8 cellular contexts compared by ENCODE assay signal in the genomic region with DNA sequence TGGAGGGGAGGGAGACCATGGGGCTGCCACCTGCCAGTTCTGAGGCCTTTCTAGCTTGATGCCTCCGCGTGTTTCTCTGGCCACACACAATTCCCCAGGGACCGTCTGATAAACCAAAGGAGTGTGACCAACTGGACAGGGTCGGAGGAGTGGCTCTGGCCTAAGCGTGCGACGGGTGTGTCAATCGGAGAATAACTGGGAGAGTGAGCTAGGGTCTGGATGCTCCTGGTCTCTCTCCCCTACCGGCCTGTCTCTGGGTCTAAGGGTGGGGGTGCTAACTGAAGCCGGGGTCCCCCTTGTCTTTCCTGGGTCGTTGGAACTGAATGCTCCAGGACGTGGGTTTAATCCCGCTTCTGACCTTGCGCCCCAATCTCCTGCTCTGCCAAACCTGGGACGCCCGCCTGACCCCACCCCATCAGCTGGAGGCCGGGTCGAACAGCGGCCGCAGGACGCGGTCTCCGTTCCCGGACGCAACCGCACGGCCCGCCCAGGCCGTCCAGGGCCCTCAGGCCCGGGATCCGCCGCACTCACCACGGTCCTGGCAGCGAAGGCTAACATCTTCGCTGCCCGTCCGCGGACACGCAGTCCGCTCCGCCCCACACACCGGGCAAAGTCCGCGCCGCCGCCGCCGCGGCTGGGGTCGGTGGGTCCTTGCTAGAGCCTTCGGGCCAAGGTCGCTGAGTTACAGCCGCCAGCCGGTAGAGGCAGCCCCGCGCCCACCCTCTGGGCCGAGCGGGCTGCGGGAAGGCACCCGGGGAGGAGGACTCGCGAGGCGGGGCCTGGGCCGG. TPM values are rescaled to one million over a fixed set of nuclear protein-coding genes. Genes with fewer than 3 reads are reported as not detected.
A peak's percentile ranks its signal among the peaks of the same experiment; 100 is the strongest.
DNase-seq lines count a peak whose midpoint lies in the region; ATAC-seq and TF ChIP-seq lines count a peak whose summit lies in the region.

No MANE protein-coding gene starts in this region.

- intact Hi-C loops in activated CD4-positive, alpha-beta T cell treated with anti-CD3 and anti-CD28 coated beads for 36 hours (cut with DNase I, micrococcal nuclease): loop anchor here (1.0 to 2.0 kb wide), 15 partner anchors 29 to 950 kb away; a partner anchor contains a TSS

- H3K36me3 Mint-ChIP-seq in activated CD4-positive, alpha-beta T cell treated with anti-CD3 and anti-CD28 coated beads for 36 hours (ENCODE audit: low read depth): no peaks in the 10 kb centered on the region
- H3K36me3 Mint-ChIP-seq in activated T-cell treated with anti-CD3 and anti-CD28 coated beads, Interleukin-2, amount 50 U/mL, for 4 hours (ENCODE audit: insufficient read depth): peaks cover 1% of the 10 kb centered on the region
- no peaks in the 10 kb centered on the region for H3K36me3 Mint-ChIP-seq in glutamatergic neuron (ENCODE audit: unreplicated experiment)

- no peaks in the 10 kb centered on the region for H3K9me3 ChIP-seq in Karpas-422 (ENCODE audit: low read length)

- peak overlapping the region; percentile 93 for H3K4me3 Mint-ChIP-seq in activated CD4-positive, alpha-beta T cell treated with anti-CD3 and anti-CD28 coated beads for 36 hours
- peak overlapping the region; percentile 55 for H3K4me3 Mint-ChIP-seq in activated T-cell treated with anti-CD3 and anti-CD28 coated beads, Interleukin-2, amount 50 U/mL, for 4 hours
- H3K4me3 Mint-ChIP-seq in glutamatergic neuron (ENCODE audit: unreplicated experiment): peak overlapping the region; percentile 83

- H3K4me2 ChIP-seq in Karpas-422 (ENCODE audit: low read depth, low read length, poor library complexity, severe bottlenecking): no peak overlapping the region

- H2AFZ ChIP-seq in Karpas-422 (ENCODE audit: low read length): no peak overlapping the region

- no peaks in the 10 kb centered on the region for H3K27me3 Mint-ChIP-seq in activated CD4-positive, alpha-beta T cell treated with anti-CD3 and anti-CD28 coated beads for 36 hours
- no peaks in the 10 kb centered on the region for H3K27me3 Mint-ChIP-seq in activated T-cell treated with anti-CD3 and anti-CD28 coated beads, Interleukin-2, amount 50 U/mL, for 4 hours (ENCODE audit: low read depth)
- H3K27me3 Mint-ChIP-seq in glutamatergic neuron (ENCODE audit: unreplicated experiment): peaks cover 12% of the 10 kb centered on the region

- H3K9ac ChIP-seq in Karpas-422 (ENCODE audit: low read length): no peak overlapping the region

- H3K27ac ChIP-seq in Karpas-422 (ENCODE audit: low read length): no peak overlapping the region

- peaks cover 34% of the 10 kb centered on the region for H3K4me1 Mint-ChIP-seq in activated CD4-positive, alpha-beta T cell treated with anti-CD3 and anti-CD28 coated beads for 36 hours
- H3K4me1 Mint-ChIP-seq in activated T-cell treated with anti-CD3 and anti-CD28 coated beads, Interleukin-2, amount 50 U/mL, for 4 hours (ENCODE audit: low read depth): peaks cover 25% of the 10 kb centered on the region
- peaks cover 13% of the 10 kb centered on the region for H3K4me1 Mint-ChIP-seq in glutamatergic neuron (ENCODE audit: low read depth, unreplicated experiment)

- no peak for DNase-seq in activated CD4-positive, alpha-beta T cell treated with anti-CD3 and anti-CD28 coated beads for 36 hours
- no peak for DNase-seq in activated CD4-positive, alpha-beta T cell treated with anti-CD3 and anti-CD28 coated beads, Interleukin-2, amount 50 U/mL, for 4 hours
- no peak for DNase-seq in activated T-cell treated with anti-CD3 and anti-CD28 coated beads, Interleukin-2, amount 50 U/mL, for 4 hours
- DNase-seq in glutamatergic neuron (peak; percentile 73), pons (ENCODE audit: low spot score) (peak; percentile 25), Karpas-422 (no peak)
- no peak for DNase-seq in stimulated activated naive CD4-positive, alpha-beta T cell (lab: John Stamatoyannopoulos, UW)

- CTCF ChIA-PET in activated CD4-positive, alpha-beta T cell treated with anti-CD3 and anti-CD28 coated beads for 36 hours (lab: Charles Lee): interaction anchor here (1.2 to 1.5 kb wide), 2 partner anchors 29 to 30 kb away, joined by 3 to 4 read pairs; no protein-coding TSS in a partner anchor

- H4K20me1 ChIP-seq in Karpas-422 (ENCODE audit: insufficient read depth, low read depth, low read length): no peaks in the 10 kb centered on the region

- POLR2A ChIA-PET in activated CD4-positive, alpha-beta T cell treated with anti-CD3 and anti-CD28 coated beads for 36 hours (lab: Charles Lee): no interaction called here

- no peaks in the 10 kb centered on the region for H3K9me2 ChIP-seq in Karpas-422 (replicated peaks; ENCODE audit: insufficient read depth, low read length)

- H3K36me3 ChIP-seq in Karpas-422 (ENCODE audit: insufficient read depth, low read length): no peaks in the 10 kb centered on the region

- no peaks in the 10 kb centered on the region for H3K27me3 ChIP-seq in Karpas-422 (ENCODE audit: low read length)

- no peak overlapping the region for H3K4me3 ChIP-seq in Karpas-422 (ENCODE audit: low read length)

- no peak for ATAC-seq in activated CD4-positive, alpha-beta T cell treated with anti-CD3 and anti-CD28 coated beads for 36 hours
- peak; percentile 25 for ATAC-seq in HG03378 (IDR thresholded peaks at IDR 0.05; ENCODE audit: unreplicated experiment)
- ATAC-seq in activated T-cell treated with anti-CD3 and anti-CD28 coated beads, Interleukin-2, amount 50 U/mL, for 4 hours: no peak

- H3K9me3 Mint-ChIP-seq in activated CD4-positive, alpha-beta T cell treated with anti-CD3 and anti-CD28 coated beads for 36 hours (ENCODE audit: low read depth): no peaks in the 10 kb centered on the region
- no peaks in the 10 kb centered on the region for H3K9me3 Mint-ChIP-seq in activated T-cell treated with anti-CD3 and anti-CD28 coated beads, Interleukin-2, amount 50 U/mL, for 4 hours
- H3K9me3 Mint-ChIP-seq in glutamatergic neuron (ENCODE audit: unreplicated experiment): peaks cover 5% of the 10 kb centered on the region

- H3K4me1 ChIP-seq in Karpas-422 (ENCODE audit: low read length): peaks cover 29% of the 10 kb centered on the region

- TF ChIP-seq CTCF in glutamatergic neuron (IDR thresholded peaks at IDR 0.05; ENCODE audit: partially characterized antibody, unreplicated experiment): peak; percentile 23

- H3K79me2 ChIP-seq in Karpas-422 (ENCODE audit: low read length): peaks cover 38% of the 10 kb centered on the region

- no peak overlapping the region for H3K27ac Mint-ChIP-seq in activated CD4-positive, alpha-beta T cell treated with anti-CD3 and anti-CD28 coated beads for 36 hours
- H3K27ac Mint-ChIP-seq in glutamatergic neuron (ENCODE audit: unreplicated experiment): peak overlapping the region; percentile 94

RNA-seq across cellular contexts. Expression of a gene that starts 0.4 kb away (rescaled TPM):
- 10 to 100 TPM; 13.2 to 18.9 TPM for total RNA-seq in activated CD4-positive, alpha-beta T cell treated with anti-CD3 and anti-CD28 coated beads for 36 hours
- 1 to 10 TPM; 3.4 to 5.2 (median 5.2) TPM for total RNA-seq in activated T-cell treated with anti-CD3 and anti-CD28 coated beads, Interleukin-2, amount 50 U/mL, for 4 hours
- 95.8 TPM for total RNA-seq in glutamatergic neuron (ENCODE audit: unreplicated experiment)
- total RNA-seq in Karpas-422 (2014; rRNA removed; shearing (Covaris generic); ENCODE audit: low replicate concordance): not detected in 2 replicates

RNA-seq across cellular contexts. Expression of a gene that starts 1.1 kb away (rescaled TPM):
- 10 to 100 TPM; 71.9 to 88.0 TPM for total RNA-seq in activated CD4-positive, alpha-beta T cell treated with anti-CD3 and anti-CD28 coated beads for 36 hours
- total RNA-seq in activated T-cell treated with anti-CD3 and anti-CD28 coated beads, Interleukin-2, amount 50 U/mL, for 4 hours: 10 to 100 TPM; 80.7 to 90.2 (median 89.9) TPM
- total RNA-seq in glutamatergic neuron (ENCODE audit: unreplicated experiment): 166 TPM
- total RNA-seq in Karpas-422 (2014; rRNA removed; shearing (Covaris generic); ENCODE audit: low replicate concordance): 62.7 and 98.6 TPM in 2 replicates

RNA-seq across cellular contexts. Expression of a gene that starts 29.2 kb away (rescaled TPM):
- 10 to 100 TPM; 15.1 to 16.4 TPM for total RNA-seq in activated CD4-positive, alpha-beta T cell treated with anti-CD3 and anti-CD28 coated beads for 36 hours
- total RNA-seq in activated T-cell treated with anti-CD3 and anti-CD28 coated beads, Interleukin-2, amount 50 U/mL, for 4 hours: 10 to 100 TPM; 27.5 to 30.5 (median 30.3) TPM
- 44.2 TPM for total RNA-seq in glutamatergic neuron (ENCODE audit: unreplicated experiment)
- total RNA-seq in Karpas-422 (2014; rRNA removed; shearing (Covaris generic); ENCODE audit: low replicate concordance): 6.7 and 9.1 TPM in 2 replicates

Comparison
In these comparisons a context has a peak if more than half of its experiments do, and no peak if none do; other contexts are left out.
1. DNase-seq: peak in glutamatergic neuron (single experiment) and pons (single experiment); none in activated CD4-positive, alpha-beta T cell treated with anti-CD3 and anti-CD28 coated beads for 36 hours (single experiment), activated CD4-positive, alpha-beta T cell treated with anti-CD3 and anti-CD28 coated beads, Interleukin-2, amount 50 U/mL, for 4 hours (0 of 2), activated T-cell treated with anti-CD3 and anti-CD28 coated beads, Interleukin-2, amount 50 U/mL, for 4 hours (single experiment), Karpas-422 (single experiment) and stimulated activated naive CD4-positive, alpha-beta T cell (0 of 6).
2. Peak in every context shown above with its lines, with median percentiles within 50 percentile points of each other: H3K4me3 Mint-ChIP-seq.